8 cellular contexts compared by ENCODE assay signal in genomic region chr17:45172232-45172540, GRCh38. TPM values are rescaled to one million over a fixed set of nuclear protein-coding genes. Genes with fewer than 3 reads are reported as not detected.
DNase-seq lines count a peak whose midpoint lies in the region; ATAC-seq and TF ChIP-seq lines count a peak whose summit lies in the region.

No MANE protein-coding gene starts in this region.

- peak overlapping the region; percentile 28 for H4K91ac ChIP-seq in neuronal stem cell (ENCODE audit: low read depth, low read length, poor library complexity)

- TF ChIP-seq CTCF in AG10803 (conservative IDR thresholded peaks at IDR 0.05; ENCODE audit: low read length) (no peak), OCI-LY1 (IDR thresholded peaks at IDR 0.05; ENCODE audit: low read length) (no peak)

- H3K18ac ChIP-seq in neuronal stem cell (ENCODE audit: low read length): peak overlapping the region; percentile 98

- H2AFZ ChIP-seq in OCI-LY1 (ENCODE audit: low read length) (no peak overlapping the region), neuronal stem cell (ENCODE audit: low read length) (peak overlapping the region; percentile 94)

- peak overlapping the region; percentile 25 for H3K14ac ChIP-seq in neuronal stem cell (ENCODE audit: low read length)

- H2BK12ac ChIP-seq in neuronal stem cell (ENCODE audit: low read length): peak overlapping the region; percentile 93

- H3K27ac ChIP-seq in OCI-LY1 (ENCODE audit: low read depth, low read length, poor library complexity, severe bottlenecking): no peak overlapping the region
- H3K27ac ChIP-seq in effector memory CD4-positive, alpha-beta T cell (ENCODE audit: insufficient read depth, low read length, poor library complexity, severe bottlenecking): peak overlapping the region; percentile 18
- H3K27ac ChIP-seq in neuronal stem cell (replicated peaks; ENCODE audit: low read length): peak overlapping the region; percentile 84

- peak overlapping the region; percentile 68 for H3K23ac ChIP-seq in neuronal stem cell (ENCODE audit: low read depth, low read length, poor library complexity)

- no peaks in the 10 kb centered on the region for H3K9me3 ChIP-seq in OCI-LY1 (ENCODE audit: low read length)
- H3K9me3 ChIP-seq in effector memory CD4-positive, alpha-beta T cell (ENCODE audit: control insufficient read depth, low read length): no peaks in the 10 kb centered on the region
- no peaks in the 10 kb centered on the region for H3K9me3 ChIP-seq in neuronal stem cell (replicated peaks in 1 of 2; ENCODE audit: control insufficient read depth in 2 of 2, insufficient read depth in 1 of 2, low read depth in 1 of 2, low read length in 2 of 2)

- H3K4me2 ChIP-seq in OCI-LY1 (ENCODE audit: low read length) (peak overlapping the region; percentile 67; the same call in 1 of the 2 replicates), neuronal stem cell (ENCODE audit: insufficient read depth, low read length, poor library complexity, severe bottlenecking) (no peak overlapping the region)

- no peaks in the 10 kb centered on the region for H3K9me2 ChIP-seq in OCI-LY1 (ENCODE audit: low read depth, low read length)

- ATAC-seq in HG03342 (IDR thresholded peaks at IDR 0.05; ENCODE audit: unreplicated experiment) (no peak), GM18870 (IDR thresholded peaks at IDR 0.05; ENCODE audit: unreplicated experiment) (no peak)

- H3K9ac ChIP-seq in OCI-LY1 (ENCODE audit: low read length): no peak overlapping the region; the same call in 1 of the 2 replicates
- H3K9ac ChIP-seq in neuronal stem cell (ENCODE audit: low read depth, low read length, poor library complexity): peak overlapping the region; percentile 26

- peak overlapping the region; percentile 2 for H2BK15ac ChIP-seq in neuronal stem cell (ENCODE audit: low read length)

- H4K20me1 ChIP-seq in OCI-LY1 (ENCODE audit: insufficient read depth, low read length): no peaks in the 10 kb centered on the region

- H2AK5ac ChIP-seq in neuronal stem cell (ENCODE audit: low read depth, low read length): peak overlapping the region; percentile 98

- H3F3A ChIP-seq in OCI-LY1 (ENCODE audit: insufficient read depth, low read length): 0 out of 2 replicates have a peak, but pooled peaks cover 3% of the 10 kb centered on the region

- no peaks in the 10 kb centered on the region for H3K27me3 ChIP-seq in OCI-LY1 (ENCODE audit: insufficient read depth, low read length)
- no peaks in the 10 kb centered on the region for H3K27me3 ChIP-seq in effector memory CD4-positive, alpha-beta T cell (replicated peaks; ENCODE audit: control insufficient read depth, insufficient read depth, low read length, poor library complexity, severe bottlenecking)
- H3K27me3 ChIP-seq in neuronal stem cell (ENCODE audit: control insufficient read depth in 3 of 3, insufficient read depth in 3 of 3, low read depth in 1 of 3, low read length in 3 of 3): no peaks in the 10 kb centered on the region

- H3K4me1 ChIP-seq in OCI-LY1 (ENCODE audit: insufficient read depth, low read length, severe bottlenecking) (peaks cover 15% of the 10 kb centered on the region), neuronal stem cell (ENCODE audit: control insufficient read depth in 2 of 2, insufficient read depth in 1 of 2, low read depth in 1 of 2, low read length in 2 of 2) (peaks cover 23 to 28% of the 10 kb centered on the region in 2 donors)
- H3K4me1 ChIP-seq in effector memory CD4-positive, alpha-beta T cell (ENCODE audit: control insufficient read depth, insufficient read depth, low read length, poor library complexity, severe bottlenecking): peaks cover 16% of the 10 kb centered on the region

- H4K8ac ChIP-seq in neuronal stem cell (ENCODE audit: low read depth, low read length): peak overlapping the region; percentile 87

- DNase-seq in AG10803 (ENCODE audit: low read depth): no peak
- DNase-seq in effector memory CD4-positive, alpha-beta T cell: no peak
- no peak for DNase-seq in neuronal stem cell (ENCODE audit: low spot score)
- no peak for DNase-seq in NCI-H187 (lab: John Stamatoyannopoulos, UW)
- DNase-seq in stimulated activated CD4-positive, alpha-beta T cell treated with anti-CD3 and anti-CD28 coated beads, Interleukin-4, amount 100 ng/mL, for 1 hour: no peak

- H3K79me1 ChIP-seq in neuronal stem cell (ENCODE audit: low read depth, low read length): no peaks in the 10 kb centered on the region

- H3K4me3 ChIP-seq in AG10803 (ENCODE audit: low read length): peak overlapping the region; percentile 65
- H3K4me3 ChIP-seq in OCI-LY1 (ENCODE audit: low read depth, low read length, poor library complexity, severe bottlenecking): peak overlapping the region; percentile 51
- H3K4me3 ChIP-seq in effector memory CD4-positive, alpha-beta T cell (ENCODE audit: insufficient read depth, low read depth, low read length, poor library complexity, severe bottlenecking): peak overlapping the region; percentile 43
- H3K4me3 ChIP-seq in neuronal stem cell (ENCODE audit: low read length in 2 of 2): no peak overlapping the region

- peak overlapping the region; percentile 93 for H2BK5ac ChIP-seq in neuronal stem cell (ENCODE audit: low read length)

- no peaks in the 10 kb centered on the region for H3K79me2 ChIP-seq in OCI-LY1 (ENCODE audit: insufficient read depth, low read length)

- peaks cover 4% of the 10 kb centered on the region; the same call in 1 of the 2 replicates for H3K36me3 ChIP-seq in OCI-LY1 (ENCODE audit: insufficient read depth, low read length)
- H3K36me3 ChIP-seq in effector memory CD4-positive, alpha-beta T cell (ENCODE audit: control insufficient read depth, insufficient read depth, low read length): no peaks in the 10 kb centered on the region
- peaks cover 4 to 18% of the 10 kb centered on the region in 2 donors for H3K36me3 ChIP-seq in neuronal stem cell (replicated peaks in 1 of 2; ENCODE audit: control insufficient read depth in 2 of 2, insufficient read depth in 2 of 2, low read length in 2 of 2)

- peak overlapping the region; percentile 100 for H3K4ac ChIP-seq in neuronal stem cell (ENCODE audit: low read length)

- peak overlapping the region; percentile 100 for H2BK120ac ChIP-seq in neuronal stem cell (ENCODE audit: low read depth, low read length)

- no CpG with 5 or more reads among the region's 5 CpGs for WGBS in neuronal stem cell (ENCODE audit: extremely low coverage in 2 of 2, insufficient read length in 2 of 2, insufficient replicate concordance in 1 of 2), 2 donors

RNA-seq across cellular contexts. Expression of gene HEXIM2, which starts 10.5 kb away (rescaled TPM):
- polyA plus RNA-seq in neuronal stem cell (2013, experiment 1 of 2): 3.9 TPM
- 3.7 TPM for polyA plus RNA-seq in neuronal stem cell (2013, experiment 2 of 2)

RNA-seq across cellular contexts. Expression of gene HEXIM1, which starts 23.9 kb away (rescaled TPM):
- 21.6 TPM for polyA plus RNA-seq in neuronal stem cell (2013, experiment 1 of 2)
- 22.5 TPM for polyA plus RNA-seq in neuronal stem cell (2013, experiment 2 of 2)

RNA-seq across cellular contexts. Expression of gene ACBD4, which starts 36.7 kb away (rescaled TPM):
- 7.8 TPM for polyA plus RNA-seq in neuronal stem cell (2013, experiment 1 of 2)
- 8.0 TPM for polyA plus RNA-seq in neuronal stem cell (2013, experiment 2 of 2)

RNA-seq across cellular contexts. Expression of gene PLCD3, which starts 39.9 kb away (rescaled TPM):
- polyA plus RNA-seq in neuronal stem cell (2013, experiment 1 of 2): 19.5 TPM
- 17.6 TPM for polyA plus RNA-seq in neuronal stem cell (2013, experiment 2 of 2)

RNA-seq across cellular contexts. Expression of gene FMNL1, which starts 49.5 kb away (rescaled TPM):
- 2.8 TPM for polyA plus RNA-seq in neuronal stem cell (2013, experiment 1 of 2)
- polyA plus RNA-seq in neuronal stem cell (2013, experiment 2 of 2): 2.9 TPM

Comparison
In these comparisons a context has a peak if more than half of its experiments do, and no peak if none do; other contexts are left out.
1. H3K4me3 ChIP-seq: peak in AG10803 (single experiment), OCI-LY1 (single experiment) and effector memory CD4-positive, alpha-beta T cell (single experiment); none in neuronal stem cell (0 of 2).